10 cellular contexts compared by ENCODE assay signal in the genomic region with DNA sequence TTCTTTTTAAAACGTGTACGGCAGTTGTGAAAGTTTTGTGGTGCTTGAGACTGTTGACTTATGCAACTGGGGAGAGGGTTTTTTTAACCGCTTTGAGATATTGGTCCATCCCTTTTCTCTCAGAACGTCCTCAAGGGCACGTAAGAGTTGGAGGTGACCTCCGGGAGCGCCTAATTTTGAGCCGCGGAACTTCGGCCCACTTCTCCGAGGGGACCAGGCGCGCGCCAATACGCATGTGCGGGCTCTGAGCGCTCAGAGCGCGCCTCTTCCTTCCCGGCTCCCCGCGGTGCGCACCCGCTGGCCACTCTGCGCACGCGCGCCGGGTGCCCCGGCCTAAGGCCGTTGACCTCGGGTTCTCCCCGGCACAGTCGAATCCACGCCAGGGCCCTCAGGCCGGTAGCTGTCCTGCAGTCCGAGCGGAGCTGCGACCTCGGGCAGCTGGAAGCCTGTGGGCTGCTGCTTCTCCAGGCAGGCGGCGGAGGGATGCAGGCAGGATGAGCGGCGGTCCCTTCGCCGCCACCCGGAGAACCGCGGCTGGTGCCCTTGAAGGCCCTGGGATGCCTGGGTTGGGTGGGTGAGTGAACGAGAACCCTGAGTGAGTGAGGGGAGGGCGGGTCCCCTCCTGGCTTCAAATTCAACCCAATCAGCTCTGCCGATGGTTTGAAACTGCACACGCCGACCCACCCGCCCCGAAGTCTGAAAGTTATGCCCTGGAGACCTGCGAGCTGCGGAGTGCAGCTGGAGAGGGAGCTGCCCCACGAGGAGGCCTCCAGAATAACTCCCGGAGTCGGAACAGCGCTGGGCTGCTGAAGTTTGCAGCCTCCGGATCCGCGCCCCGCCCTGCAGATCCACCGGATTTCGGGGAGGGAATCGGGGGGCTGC. TPM values are rescaled to one million over a fixed set of nuclear protein-coding genes. Genes with fewer than 3 reads are reported as not detected.
A peak's percentile ranks its signal among the peaks of the same experiment; 100 is the strongest.
DNase-seq lines count a peak whose midpoint lies in the region; ATAC-seq and TF ChIP-seq lines count a peak whose summit lies in the region.
"Had no signal": no experiment of that assay in that cellular context is flagged by ENCODE, and none has a peak within 500 bp of the region (broad histone marks: within the 10 kb centered on the region; RNA-seq: fewer than 3 reads in every experiment).

No MANE protein-coding gene starts in this region.

- peaks cover 5 to 10% of the 10 kb centered on the region in 2 donors for H3K4me1 Mint-ChIP-seq in natural killer cell treated with Interleukin-12 subunit alpha and Interleukin-12 subunit beta and Interleukin-15 and Interleukin-18, amount 100 ng/mL, for 72 hours (ENCODE audit: low read depth in 2 of 2)
- H3K4me1 Mint-ChIP-seq in natural killer cell: peaks cover 11 to 17% of the 10 kb centered on the region in 2 donors

- WGBS in lower leg skin, 2 donors: 8 to 10% methylated on average over 32 to 54 of the region's 69 CpGs

- H3K27ac Mint-ChIP-seq in natural killer cell treated with Interleukin-12 subunit alpha and Interleukin-12 subunit beta and Interleukin-15 and Interleukin-18, amount 100 ng/mL, for 72 hours: no peak overlapping the region
- H3K27ac Mint-ChIP-seq in natural killer cell: no peak overlapping the region

- intact Hi-C loops in natural killer cell (cut with micrococcal nuclease) (no loop called here), lower leg skin (cut with DNase I; ENCODE audit: low total_unique reads) (no loop called here)

- peak overlapping the region; percentile 54 for H3K4me3 ChIP-seq in iPS-18c (ENCODE audit: insufficient read depth, low read depth, low read length)
- no peak overlapping the region for H3K4me3 ChIP-seq in lower leg skin (ENCODE audit: low read depth, poor library complexity, severe bottlenecking)
- H3K4me3 ChIP-seq: body of pancreas had no signal

- peaks cover 58 to 80% of the 10 kb centered on the region in 2 donors for H3K27me3 Mint-ChIP-seq in natural killer cell treated with Interleukin-12 subunit alpha and Interleukin-12 subunit beta and Interleukin-15 and Interleukin-18, amount 100 ng/mL, for 72 hours
- peaks cover 61 to 83% of the 10 kb centered on the region in 2 donors for H3K27me3 Mint-ChIP-seq in natural killer cell (ENCODE audit: low read depth in 2 of 2)

- ATAC-seq in natural killer cell treated with Interleukin-12 subunit alpha and Interleukin-12 subunit beta and Interleukin-15 and Interleukin-18, amount 100 ng/mL, for 72 hours: peak; percentile 67 to 85
- no peak for ATAC-seq in natural killer cell
- no peak for ATAC-seq in HG02981 (IDR thresholded peaks at IDR 0.05; ENCODE audit: unreplicated experiment)
- ATAC-seq: body of pancreas had no signal

- H3K36me3 Mint-ChIP-seq in natural killer cell treated with Interleukin-12 subunit alpha and Interleukin-12 subunit beta and Interleukin-15 and Interleukin-18, amount 100 ng/mL, for 72 hours: no peaks in the 10 kb centered on the region
- peaks cover 17% of the 10 kb centered on the region for H3K36me3 Mint-ChIP-seq in natural killer cell

- H3K4me3 Mint-ChIP-seq in natural killer cell treated with Interleukin-12 subunit alpha and Interleukin-12 subunit beta and Interleukin-15 and Interleukin-18, amount 100 ng/mL, for 72 hours: peak overlapping the region; percentile 20
- H3K4me3 Mint-ChIP-seq in natural killer cell: no peak overlapping the region

- DNase-seq in natural killer cell treated with Interleukin-12 subunit alpha and Interleukin-12 subunit beta and Interleukin-15 and Interleukin-18, amount 100 ng/mL, for 72 hours (ENCODE audit: low spot score): no peak
- no peak for DNase-seq in natural killer cell
- peak; percentile 24 for DNase-seq in OCI-M2 (lab: John Stamatoyannopoulos, UW; ENCODE audit: unreplicated experiment)
- DNase-seq in cortex of kidney (lab: John Stamatoyannopoulos, UW): no peak
- DNase-seq in lower leg skin (ENCODE audit: low spot score in 2 of 2): no peak
- no peak for DNase-seq in substantia nigra (lab: John Stamatoyannopoulos, UW)
- DNase-seq: NCI-H226 had no signal

- H3K27ac ChIP-seq in substantia nigra (ENCODE audit: low read depth, low read length, poor library complexity, severe bottlenecking): no peak overlapping the region
- H3K27ac ChIP-seq: body of pancreas had no signal

- H3K9me3 Mint-ChIP-seq in natural killer cell treated with Interleukin-12 subunit alpha and Interleukin-12 subunit beta and Interleukin-15 and Interleukin-18, amount 100 ng/mL, for 72 hours: no peaks in the 10 kb centered on the region
- no peaks in the 10 kb centered on the region for H3K9me3 Mint-ChIP-seq in natural killer cell

- H3K9me3 ChIP-seq in iPS-18c (ENCODE audit: control insufficient read depth, insufficient read depth, low read length): peaks cover 2% of the 10 kb centered on the region
- H3K9me3 ChIP-seq: body of pancreas had no signal

- no peak for TF ChIP-seq POLR2A in lower leg skin (IDR thresholded peaks at IDR 0.05)

- TF ChIP-seq CTCF in natural killer cell (IDR thresholded peaks at IDR 0.05) (no peak), lower leg skin (IDR thresholded peaks at IDR 0.05) (no peak)

RNA-seq across cellular contexts. Expression of a gene that starts 7.3 kb away (rescaled TPM):
- 1 to 10 TPM; 1.1 to 1.4 TPM for total RNA-seq in natural killer cell treated with Interleukin-12 subunit alpha and Interleukin-12 subunit beta and Interleukin-15 and Interleukin-18, amount 100 ng/mL, for 72 hours
- total RNA-seq in natural killer cell (under 1 TPM in 1 of 3 donors, not detected in 2; 0.10 TPM), lower leg skin (under 1 TPM in 2 of 4 donors, not detected in 2; 0.10 to 0.13 TPM)
- total RNA-seq: body of pancreas had no signal

Comparison
In these comparisons a context has a peak if more than half of its experiments do, and no peak if none do; other contexts are left out.
1. ATAC-seq: peak in natural killer cell treated with Interleukin-12 subunit alpha and Interleukin-12 subunit beta and Interleukin-15 and Interleukin-18, amount 100 ng/mL, for 72 hours (2 of 2); none in natural killer cell (0 of 3) and HG02981 (single experiment).